ENCODE assay signal across 8 cellular contexts in genomic region chr6:13428528-13429405, GRCh38. TPM values are rescaled to one million over a fixed set of nuclear protein-coding genes. Genes with fewer than 3 reads are reported as not detected.
DNase-seq lines count a peak whose midpoint lies in the region; ATAC-seq and TF ChIP-seq lines count a peak whose summit lies in the region.

No MANE protein-coding gene starts in this region.

- H3K27me3 Mint-ChIP-seq in activated naive CD8-positive, alpha-beta T cell treated with anti-CD3 and anti-CD28 coated beads, Interleukin-2, amount 10 ng/mL, durations not matched to agents 7 days and 5 days = no peaks in the 10 kb centered on the region
- H3K27me3 Mint-ChIP-seq in HFFc6 (ENCODE audit: insufficient read depth) = no peaks in the 10 kb centered on the region

- H3K4me3 ChIP-seq in BLaER1 = peak overlapping the region; percentile 43
- H3K4me3 ChIP-seq in stomach smooth muscle (ENCODE audit: low read length in 2 of 2) = no peak overlapping the region

- H3K27ac ChIP-seq in BLaER1 (peak overlapping the region; percentile 39; the same call in 1 of the 2 replicates), stomach smooth muscle (ENCODE audit: low read length) (peak overlapping the region; percentile 93)

- H3K9ac ChIP-seq in BLaER1 = peak overlapping the region; percentile 38
- peak overlapping the region in 1 of 2 donors; percentile 37 for H3K9ac ChIP-seq in stomach smooth muscle (ENCODE audit: low read length in 2 of 2)

- intact Hi-C loops in posterior vena cava (cut with DNase I) = no loop called here

- TF ChIP-seq CTCF in HFFc6 (IDR thresholded peaks at IDR 0.05) = no peak

- H3K27me3 ChIP-seq in BLaER1 (no peaks in the 10 kb centered on the region), stomach smooth muscle (ENCODE audit: control insufficient read depth in 1 of 2, insufficient read depth in 2 of 2, low read length in 2 of 2) (no peaks in the 10 kb centered on the region)

- peaks cover 55% of the 10 kb centered on the region for H4K20me1 ChIP-seq in BLaER1

- ATAC-seq in GM18870 (IDR thresholded peaks at IDR 0.05; ENCODE audit: unreplicated experiment) = peak; percentile 13
- peak; percentile 0 for ATAC-seq in HG03060 (IDR thresholded peaks at IDR 0.05; ENCODE audit: low read depth, unreplicated experiment)
- ATAC-seq in activated naive CD8-positive, alpha-beta T cell treated with anti-CD3 and anti-CD28 coated beads, Interleukin-2, amount 10 ng/mL, durations not matched to agents 7 days and 5 days (ENCODE audit: low read depth) = no peak

- no peaks in the 10 kb centered on the region for H3K9me3 Mint-ChIP-seq in activated naive CD8-positive, alpha-beta T cell treated with anti-CD3 and anti-CD28 coated beads, Interleukin-2, amount 10 ng/mL, durations not matched to agents 7 days and 5 days
- H3K9me3 Mint-ChIP-seq in HFFc6 = no peaks in the 10 kb centered on the region

- POLR2A ChIA-PET in activated naive CD8-positive, alpha-beta T cell treated with anti-CD3 and anti-CD28 coated beads, Interleukin-2, amount 10 ng/mL, durations not matched to agents 7 days and 5 days (lab: Charles Lee) = interaction anchor here (0.9 to 1.7 kb wide), 5 partner anchors 58 to 186 kb away, joined by 3 to 9 read pairs (median 6); partner anchors contain the start of genes NOL7, SIRT5 and TBC1D7

- peak overlapping the region; percentile 92 for H3K27ac Mint-ChIP-seq in activated naive CD8-positive, alpha-beta T cell treated with anti-CD3 and anti-CD28 coated beads, Interleukin-2, amount 10 ng/mL, durations not matched to agents 7 days and 5 days
- no peak overlapping the region for H3K27ac Mint-ChIP-seq in HFFc6

- DNase-seq in activated naive CD8-positive, alpha-beta T cell treated with anti-CD3 and anti-CD28 coated beads, Interleukin-2, amount 10 ng/mL, durations not matched to agents 7 days and 5 days = no peak
- DNase-seq in NCI-H524 treated with DMSO at 0.1 percent for 48 hours (lab: John Stamatoyannopoulos, UW) (no peak), posterior vena cava (ENCODE audit: low spot score) (no peak), HFFc6 (no peak)

- H3K9me3 ChIP-seq in BLaER1 (peaks cover under 1% of the 10 kb centered on the region; the same call in 1 of the 2 replicates), stomach smooth muscle (ENCODE audit: control insufficient read depth in 2 of 2, low read length in 2 of 2) (no peaks in the 10 kb centered on the region)

- peak overlapping the region; percentile 75 for H3K4me3 Mint-ChIP-seq in activated naive CD8-positive, alpha-beta T cell treated with anti-CD3 and anti-CD28 coated beads, Interleukin-2, amount 10 ng/mL, durations not matched to agents 7 days and 5 days
- H3K4me3 Mint-ChIP-seq in HFFc6 = no peak overlapping the region

- peak overlapping the region; percentile 91 for H3K4me2 ChIP-seq in BLaER1

- peaks cover 1% of the 10 kb centered on the region for H3K36me3 Mint-ChIP-seq in activated naive CD8-positive, alpha-beta T cell treated with anti-CD3 and anti-CD28 coated beads, Interleukin-2, amount 10 ng/mL, durations not matched to agents 7 days and 5 days
- H3K36me3 Mint-ChIP-seq in HFFc6 (ENCODE audit: low read depth) = no peaks in the 10 kb centered on the region

- H3K4me1 ChIP-seq in BLaER1 (peaks cover 68% of the 10 kb centered on the region), stomach smooth muscle (ENCODE audit: control insufficient read depth, insufficient read depth, low read length) (peaks cover 47% of the 10 kb centered on the region)

- no peaks in the 10 kb centered on the region for H3K36me3 ChIP-seq in BLaER1
- no peaks in the 10 kb centered on the region for H3K36me3 ChIP-seq in stomach smooth muscle (ENCODE audit: control insufficient read depth in 2 of 2, insufficient read depth in 2 of 2, low read length in 2 of 2)

- peaks cover 62% of the 10 kb centered on the region for H3K4me1 Mint-ChIP-seq in activated naive CD8-positive, alpha-beta T cell treated with anti-CD3 and anti-CD28 coated beads, Interleukin-2, amount 10 ng/mL, durations not matched to agents 7 days and 5 days
- peaks cover 23% of the 10 kb centered on the region for H3K4me1 Mint-ChIP-seq in HFFc6 (ENCODE audit: low read depth)

RNA-seq across cellular contexts. Expression of gene GFOD1, which starts 58.6 kb away (rescaled TPM):
- total RNA-seq in activated naive CD8-positive, alpha-beta T cell treated with anti-CD3 and anti-CD28 coated beads, Interleukin-2, amount 10 ng/mL, durations not matched to agents 7 days and 5 days = 1 to 10 TPM; 5.2 to 5.9 TPM
- 10 to 100 TPM; 16.8 to 20.4 TPM for total RNA-seq in posterior vena cava
- total RNA-seq in HFFc6 (2021; fragmentation: NEBNext Ultra II Directional; extraction: Animal tissue kit (Norgen Biotek cat#: 25700)) = 1 to 10 TPM; 2.3 to 4.7 (median 2.9) TPM
